Comparison of ENCODE assay signal across 33 cellular contexts in genomic region chr1:71649588-71649987, GRCh38.
"Had no signal": no experiment of that assay in that cellular context is flagged by ENCODE, and none has a peak within 500 bp of the region (broad histone marks: within the 10 kb centered on the region; RNA-seq: fewer than 3 reads in every experiment).

No MANE protein-coding gene starts in this region.

- H3K9me3 Mint-ChIP-seq: activated CD4-positive, alpha-beta memory T cell treated with anti-CD3 and anti-CD28 coated beads, Interleukin-2, amount 10 ng/mL, durations not matched to agents 7 days and 5 days; activated naive CD4-positive, alpha-beta T cell treated with anti-CD3 and anti-CD28 coated beads, Interleukin-2, amount 10 ng/mL, durations not matched to agents 7 days and 5 days; activated naive CD8-positive, alpha-beta T cell treated with anti-CD3 and anti-CD28 coated beads, Interleukin-2, amount 50 U/mL, for 24 hours had no signal

- H3K9me3 ChIP-seq: Peyer's patch had no signal

- H3K27ac Mint-ChIP-seq: activated CD4-positive, alpha-beta memory T cell treated with anti-CD3 and anti-CD28 coated beads, Interleukin-2, amount 10 ng/mL, durations not matched to agents 7 days and 5 days; activated CD8-positive, alpha-beta memory T cell treated with anti-CD3 and anti-CD28 coated beads, Interleukin-2, amount 10 ng/mL, durations not matched to agents 7 days and 5 days; activated naive CD4-positive, alpha-beta T cell treated with anti-CD3 and anti-CD28 coated beads, Interleukin-2, amount 10 ng/mL, durations not matched to agents 7 days and 5 days; activated naive CD8-positive, alpha-beta T cell; activated naive CD8-positive, alpha-beta T cell treated with anti-CD3 and anti-CD28 coated beads, Interleukin-2, amount 50 U/mL, for 24 hours; IgD-negative memory B cell had no signal

- H3K36me3 ChIP-seq: brain microvascular endothelial cell, Peyer's patch, WERI-Rb-1 had no signal

- H3K4me1 ChIP-seq: Peyer's patch had no signal

- H3K36me3 Mint-ChIP-seq: activated CD8-positive, alpha-beta memory T cell treated with anti-CD3 and anti-CD28 coated beads, Interleukin-2, amount 10 ng/mL, durations not matched to agents 7 days and 5 days; activated naive CD4-positive, alpha-beta T cell treated with anti-CD3 and anti-CD28 coated beads, Interleukin-2, amount 10 ng/mL, durations not matched to agents 7 days and 5 days; activated naive CD8-positive, alpha-beta T cell; IgD-negative memory B cell had no signal

- H3K4me1 Mint-ChIP-seq: activated CD4-positive, alpha-beta memory T cell treated with anti-CD3 and anti-CD28 coated beads, Interleukin-2, amount 10 ng/mL, durations not matched to agents 7 days and 5 days; activated CD8-positive, alpha-beta memory T cell treated with anti-CD3 and anti-CD28 coated beads, Interleukin-2, amount 10 ng/mL, durations not matched to agents 7 days and 5 days; activated naive CD4-positive, alpha-beta T cell treated with anti-CD3 and anti-CD28 coated beads, Interleukin-2, amount 10 ng/mL, durations not matched to agents 7 days and 5 days; activated naive CD8-positive, alpha-beta T cell treated with anti-CD3 and anti-CD28 coated beads, Interleukin-2, amount 50 U/mL, for 24 hours; IgD-negative memory B cell had no signal

- H3K27ac ChIP-seq: brain microvascular endothelial cell, Peyer's patch, WERI-Rb-1 had no signal

- H3K27me3 Mint-ChIP-seq: activated CD4-positive, alpha-beta memory T cell treated with anti-CD3 and anti-CD28 coated beads, Interleukin-2, amount 10 ng/mL, durations not matched to agents 7 days and 5 days; activated CD8-positive, alpha-beta memory T cell treated with anti-CD3 and anti-CD28 coated beads, Interleukin-2, amount 10 ng/mL, durations not matched to agents 7 days and 5 days; activated naive CD4-positive, alpha-beta T cell treated with anti-CD3 and anti-CD28 coated beads, Interleukin-2, amount 10 ng/mL, durations not matched to agents 7 days and 5 days; activated naive CD8-positive, alpha-beta T cell; activated naive CD8-positive, alpha-beta T cell treated with anti-CD3 and anti-CD28 coated beads, Interleukin-2, amount 50 U/mL, for 24 hours; IgD-negative memory B cell had no signal

- ATAC-seq: activated CD8-positive, alpha-beta memory T cell treated with anti-CD3 and anti-CD28 coated beads, Interleukin-2, amount 10 ng/mL, durations not matched to agents 7 days and 5 days; activated naive CD8-positive, alpha-beta T cell treated with anti-CD3 and anti-CD28 coated beads, Interleukin-2, amount 50 U/mL, for 24 hours; PC-3 had no signal

- H3K4me3 ChIP-seq: Peyer's patch had no signal

- DNase-seq: activated CD4-positive, alpha-beta memory T cell treated with anti-CD3 and anti-CD28 coated beads, Interleukin-2, amount 10 ng/mL, durations not matched to agents 7 days and 5 days; activated CD4-positive, alpha-beta T cell treated with anti-CD3 and anti-CD28 coated beads for 1 hour; activated CD4-positive, alpha-beta T cell treated with anti-CD3 and anti-CD28 coated beads for 48 hours; activated CD4-positive, CD25-positive, alpha-beta regulatory T cell; activated CD8-positive, alpha-beta memory T cell treated with anti-CD3 and anti-CD28 coated beads for 24 hours; activated CD8-positive, alpha-beta memory T cell treated with anti-CD3 and anti-CD28 coated beads, Interleukin-2, amount 10 ng/mL, durations not matched to agents 7 days and 5 days; activated CD8-positive, alpha-beta memory T cell treated with anti-CD3 and anti-CD28 coated beads, Interleukin-2, amount 50 U/mL, for 48 hours; activated effector memory CD4-positive, alpha-beta T cell treated with Interleukin-2 at 50 U/mL for 16 hours; activated naive CD4-positive, alpha-beta T cell treated with anti-CD3 and anti-CD28 coated beads, Interleukin-2, amount 10 ng/mL, durations not matched to agents 7 days and 5 days; activated naive CD8-positive, alpha-beta T cell treated with anti-CD3 and anti-CD28 coated beads, Interleukin-2, amount 50 U/mL, for 24 hours; activated T-cell treated with anti-CD3 and anti-CD28 coated beads, Interleukin-2, amount 50 U/mL, for 48 hours; aorta; brain microvascular endothelial cell; central memory CD4-positive, alpha-beta T cell; Karpas-422; KBM-7; NCI-H1048; NCI-H1105 treated with DMSO at 0.1 percent for 48 hours; NCI-H146; NCI-H187; NCI-H2029 treated with DMSO at 0.1 percent for 48 hours; NCI-H2227 treated with DMSO at 0.1 percent for 48 hours; NCI-H510A treated with DMSO at 0.1 percent for 48 hours; NCI-H526 treated with DMSO at 0.1 percent for 48 hours; NCI-H82; PC-3; Peyer's patch; RPMI8226; SIG-M5; T1000; WERI-Rb-1 had no signal

- H3K27me3 ChIP-seq: brain microvascular endothelial cell, Peyer's patch had no signal

- H3K4me3 Mint-ChIP-seq: activated CD4-positive, alpha-beta memory T cell treated with anti-CD3 and anti-CD28 coated beads, Interleukin-2, amount 10 ng/mL, durations not matched to agents 7 days and 5 days; activated CD8-positive, alpha-beta memory T cell treated with anti-CD3 and anti-CD28 coated beads, Interleukin-2, amount 10 ng/mL, durations not matched to agents 7 days and 5 days; activated naive CD4-positive, alpha-beta T cell treated with anti-CD3 and anti-CD28 coated beads, Interleukin-2, amount 10 ng/mL, durations not matched to agents 7 days and 5 days; activated naive CD8-positive, alpha-beta T cell; activated naive CD8-positive, alpha-beta T cell treated with anti-CD3 and anti-CD28 coated beads, Interleukin-2, amount 50 U/mL, for 24 hours; IgD-negative memory B cell had no signal
